23 cellular contexts compared by ENCODE assay signal in the genomic region with DNA sequence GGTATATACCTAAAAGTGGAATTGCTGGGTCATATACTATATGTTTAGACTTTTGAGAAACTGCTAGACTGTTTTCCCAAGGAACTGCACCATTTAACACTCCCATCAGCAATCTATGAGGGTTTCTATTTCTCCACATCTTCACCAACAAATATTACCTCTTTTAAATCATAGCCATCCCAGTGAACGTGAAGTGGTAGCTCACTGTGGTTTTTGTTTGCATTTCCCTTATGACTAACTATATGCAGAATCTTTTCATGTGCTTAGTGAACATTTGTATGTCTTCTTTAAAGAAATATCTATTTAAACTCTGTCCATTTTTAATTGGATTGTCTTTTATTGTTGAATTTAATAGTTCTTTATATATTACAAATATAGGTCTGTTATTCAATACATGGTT.
A peak's percentile ranks its signal among the peaks of the same experiment; 100 is the strongest.
DNase-seq lines count a peak whose midpoint lies in the region; FAIRE-seq lines count a peak whose summit lies in the region.
"Had no signal": no experiment of that assay in that cellular context is flagged by ENCODE, and none has a peak within 500 bp of the region (broad histone marks: within the 10 kb centered on the region; RNA-seq: fewer than 3 reads in every experiment).

No MANE protein-coding gene starts in this region.

- peak overlapping the region; percentile 39 for H2AFZ ChIP-seq in ACC112 (ENCODE audit: low read length, unreplicated experiment)
- H2AFZ ChIP-seq: GM23338 had no signal

- no peaks in the 10 kb centered on the region for H3K27me3 ChIP-seq in ACC112 (ENCODE audit: insufficient read depth, low read length)
- H3K27me3 ChIP-seq: Peyer's patch, SJSA1 had no signal

- FAIRE-seq in RCC 7860 (lab: Jason Lieb, UNC) (peak; percentile 90), frontal cortex (lab: Jason Lieb, UNC) (peak; percentile 23)
- FAIRE-seq: D721Med, GM18507, HepG2 had no signal

- H3K27ac ChIP-seq in ACC112 (ENCODE audit: low read depth, low read length), result no peak overlapping the region
- H3K27ac ChIP-seq: C4-2B, Peyer's patch, SJSA1 had no signal

- no peaks in the 10 kb centered on the region for H3K36me3 ChIP-seq in ACC112 (ENCODE audit: insufficient read depth, low read length)
- H3K36me3 ChIP-seq: Peyer's patch, SJSA1 had no signal

- no peak overlapping the region for H3K4me3 ChIP-seq in ACC112 (ENCODE audit: low read depth, low read length)
- H3K4me3 ChIP-seq: GM23338, Peyer's patch, SJSA1 had no signal

- no peaks in the 10 kb centered on the region for H3K79me2 ChIP-seq in ACC112 (ENCODE audit: control insufficient read depth, insufficient read depth, low read length, unreplicated experiment)

- DNase-seq in ELR (ENCODE audit: low read depth), result peak; percentile 40
- DNase-seq in RCC 7860 (ENCODE audit: low spot score), result peak; percentile 35
- DNase-seq in frontal cortex (ENCODE audit: low spot score in 2 of 2), result no peak
- no peak for DNase-seq in G401 (ENCODE audit: low spot score)
- no peak for DNase-seq in cardiac septum (ENCODE audit: low spot score)
- no peak for DNase-seq in stimulated activated CD4-positive, alpha-beta T cell treated with anti-CD3 and anti-CD28 coated beads, Interleukin-4, amount 100 ng/mL, for 4 hours
- DNase-seq: CD8-positive, alpha-beta memory T cell; DMS79 treated with DMSO at 0.1 percent for 48 hours; HCEC 1CT; KBM-7; NCI-H1092; NCI-H1436; NCI-H1930; NCI-H748 treated with DMSO at 0.1 percent for 48 hours; Peyer's patch; SW 1271 had no signal

- peaks cover 12% of the 10 kb centered on the region for H3K4me1 ChIP-seq in ACC112 (ENCODE audit: control insufficient read depth, insufficient read depth, low read length, unreplicated experiment)
- H3K4me1 ChIP-seq: SJSA1 had no signal

- in situ Hi-C loops in G401 (cut with HindIII; ENCODE audit: low sequenced_read_pairs), result no loop called here

- intact Hi-C loops in cardiac septum (cut with DNase I), result no loop called here

Comparison
In these comparisons a context has a peak if more than half of its experiments do, and no peak if none do; other contexts are left out.
1. DNase-seq: peak in ELR (single experiment) and RCC 7860 (single experiment); none in frontal cortex (0 of 2), G401 (single experiment), cardiac septum (single experiment) and stimulated activated CD4-positive, alpha-beta T cell treated with anti-CD3 and anti-CD28 coated beads, Interleukin-4, amount 100 ng/mL, for 4 hours (0 of 2).